In the genomic region with DNA sequence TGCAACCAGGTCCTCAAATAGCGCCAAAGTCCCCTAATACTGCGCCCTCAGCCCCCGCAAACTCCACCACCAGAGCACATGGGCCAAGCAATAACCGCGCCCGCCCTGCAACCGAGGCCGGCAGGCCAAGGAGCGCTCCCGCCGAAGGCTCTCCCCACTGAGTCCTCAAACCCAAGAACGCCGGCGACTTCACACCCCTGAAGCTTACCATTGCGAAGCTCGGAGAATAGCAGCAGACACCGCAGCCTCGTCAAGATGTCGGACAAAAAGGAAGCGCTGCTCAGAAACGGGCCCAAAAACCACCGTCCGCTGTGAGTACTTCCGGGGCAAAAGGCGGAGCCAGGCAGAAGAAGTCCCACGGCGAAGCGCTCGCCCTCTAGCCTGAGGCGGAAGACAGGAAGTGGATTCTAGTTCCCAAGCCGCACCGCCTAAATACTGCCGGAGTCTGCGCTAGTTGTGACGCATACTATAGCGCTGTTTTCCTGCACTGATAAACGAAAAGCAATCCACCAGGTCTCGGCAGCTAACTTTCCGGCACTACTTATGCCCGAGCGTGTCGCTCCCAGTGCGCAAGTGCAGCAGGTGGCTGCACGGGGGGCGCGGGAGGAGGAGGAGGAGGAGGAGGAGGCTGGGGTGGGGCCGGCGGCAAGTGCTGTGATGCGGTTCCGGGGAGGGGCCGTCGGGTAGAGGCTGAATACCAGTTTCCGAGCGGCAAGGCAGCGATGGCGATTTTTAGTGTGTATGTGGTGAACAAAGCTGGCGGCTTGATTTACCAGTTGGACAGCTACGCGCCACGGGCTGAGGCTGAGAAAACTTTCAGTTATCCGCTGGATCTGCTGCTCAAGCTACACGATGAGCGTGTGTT, we compare ENCODE assay signal across 8 cellular contexts. TPM values are rescaled to one million over a fixed set of nuclear protein-coding genes. Genes with fewer than 3 reads are reported as not detected.
A peak's percentile ranks its signal among the peaks of the same experiment; 100 is the strongest.
DNase-seq lines count a peak whose midpoint lies in the region; ATAC-seq and TF ChIP-seq lines count a peak whose summit lies in the region.

Gene RPS25, minus strand, starts transcription at position 270 of the 865 bp plus-strand sequence. Its CDS starts 59 bp downstream, at position 211.
Gene TRAPPC4, plus strand, starts transcription at position 693 of the 865 bp plus-strand sequence. Its CDS starts 30 bp downstream, at position 723.

- 0% methylated on average over 58 to 62 of the region's 63 CpGs for WGBS in tibial nerve, 2 donors

- H3K79me2 ChIP-seq in parathyroid adenoma: peaks cover 3% of the 10 kb centered on the region

- H3K4me1 Mint-ChIP-seq in activated naive CD8-positive, alpha-beta T cell treated with anti-CD3 and anti-CD28 coated beads, Interleukin-2, amount 50 U/mL, for 24 hours: peaks cover 70% of the 10 kb centered on the region

- no peaks in the 10 kb centered on the region for H3K27me3 Mint-ChIP-seq in activated naive CD8-positive, alpha-beta T cell treated with anti-CD3 and anti-CD28 coated beads, Interleukin-2, amount 50 U/mL, for 24 hours

- TF ChIP-seq EP300 in tibial nerve (IDR thresholded peaks at IDR 0.05): peak; percentile 79 to 95

- H2AFZ ChIP-seq in parathyroid adenoma: peak within 1 kb of the TSS; percentile 94

- H3K27ac ChIP-seq in cardiac muscle cell: peak within 1 kb of the TSS; percentile 91
- peak within 1 kb of the TSS; percentile 90 for H3K27ac ChIP-seq in parathyroid adenoma
- H3K27ac ChIP-seq in tibial nerve: peak within 1 kb of the TSS; percentile 85 to 97 (median 94)

- H3K27me3 ChIP-seq in cardiac muscle cell (no peaks in the 10 kb centered on the region), parathyroid adenoma (ENCODE audit: control insufficient read depth, insufficient read depth, low read length) (no peaks in the 10 kb centered on the region), tibial nerve (no peaks in the 10 kb centered on the region)

- DNase-seq in GM12865 (ENCODE audit: low read depth) (peak; percentile 97), NCI-H1417 treated with DMSO at 0.1 percent for 48 hours (lab: John Stamatoyannopoulos, UW) (peak; percentile 93), SW480 (ENCODE audit: low spot score) (peak; percentile 98), cardiac muscle cell (ENCODE audit: low read depth in 1 of 2, low spot score in 1 of 2) (peak; percentile 96 to 97), tibial nerve (ENCODE audit: low spot score in 2 of 2) (peak; percentile 90 to 92)
- peak; percentile 94 for DNase-seq in activated naive CD8-positive, alpha-beta T cell treated with anti-CD3 and anti-CD28 coated beads, Interleukin-2, amount 50 U/mL, for 24 hours

- H3K36me3 ChIP-seq in cardiac muscle cell (peaks cover 44% of the 10 kb centered on the region), parathyroid adenoma (ENCODE audit: control insufficient read depth, insufficient read depth, low read length) (no peaks in the 10 kb centered on the region), tibial nerve (peaks cover 5 to 61% (median 38%) of the 10 kb centered on the region in 3 donors)

- peaks cover 75% of the 10 kb centered on the region for H3K36me3 Mint-ChIP-seq in activated naive CD8-positive, alpha-beta T cell treated with anti-CD3 and anti-CD28 coated beads, Interleukin-2, amount 50 U/mL, for 24 hours (ENCODE audit: low read depth)

- H3K4me2 ChIP-seq in parathyroid adenoma (ENCODE audit: low read length): peak within 1 kb of the TSS; percentile 75

- peak; percentile 82 for ATAC-seq in HG02763 (IDR thresholded peaks at IDR 0.05; ENCODE audit: unreplicated experiment)
- peak; percentile 91 for ATAC-seq in activated naive CD8-positive, alpha-beta T cell treated with anti-CD3 and anti-CD28 coated beads, Interleukin-2, amount 50 U/mL, for 24 hours

- peak within 1 kb of the TSS; percentile 99 for H3K4me3 Mint-ChIP-seq in activated naive CD8-positive, alpha-beta T cell treated with anti-CD3 and anti-CD28 coated beads, Interleukin-2, amount 50 U/mL, for 24 hours

- H3K4me1 ChIP-seq in cardiac muscle cell (ENCODE audit: low read depth) (peaks cover 8% of the 10 kb centered on the region), parathyroid adenoma (peaks cover 3% of the 10 kb centered on the region), tibial nerve (peaks cover 0 to 54% (median 29%) of the 10 kb centered on the region in 4 donors)

- H3K9ac ChIP-seq in parathyroid adenoma: peak within 1 kb of the TSS; percentile 76

- H3K9me3 ChIP-seq in cardiac muscle cell (ENCODE audit: low read depth) (no peaks in the 10 kb centered on the region), parathyroid adenoma (ENCODE audit: control insufficient read depth, low read length) (no peaks in the 10 kb centered on the region), tibial nerve (no peaks in the 10 kb centered on the region)

- peak; percentile 31 to 64 for TF ChIP-seq POLR2A in tibial nerve (IDR thresholded peaks at IDR 0.05)

- H3K9me3 Mint-ChIP-seq in activated naive CD8-positive, alpha-beta T cell treated with anti-CD3 and anti-CD28 coated beads, Interleukin-2, amount 50 U/mL, for 24 hours: no peaks in the 10 kb centered on the region

- peak within 1 kb of the TSS; percentile 99 for H3K27ac Mint-ChIP-seq in activated naive CD8-positive, alpha-beta T cell treated with anti-CD3 and anti-CD28 coated beads, Interleukin-2, amount 50 U/mL, for 24 hours

- TF ChIP-seq CTCF in GM12865 (IDR thresholded peaks at IDR 0.05; ENCODE audit: insufficient read depth, low read depth, low read length, missing control alignments) (no peak), cardiac muscle cell (IDR thresholded peaks at IDR 0.05; ENCODE audit: low read depth, low read length) (no peak), parathyroid adenoma (IDR thresholded peaks at IDR 0.05) (no peak), tibial nerve (IDR thresholded peaks at IDR 0.05) (peak in 2 of 5 experiments; percentile 20 to 49)

- H3K4me3 ChIP-seq in GM12865 (ENCODE audit: low read depth, low read length): peak within 1 kb of the TSS; percentile 94
- peak within 1 kb of the TSS; percentile 72 for H3K4me3 ChIP-seq in cardiac muscle cell
- peak within 1 kb of the TSS; percentile 90 for H3K4me3 ChIP-seq in parathyroid adenoma (ENCODE audit: low read depth, low read length)
- peak within 1 kb of the TSS; percentile 76 to 100 (median 94) for H3K4me3 ChIP-seq in tibial nerve

RNA-seq across cellular contexts. Expression of gene RPS25, which starts in this region (rescaled TPM):
- 837 and 1,038 TPM in 2 replicates for total RNA-seq in cardiac muscle cell
- 1,114 and 1,223 TPM in 2 replicates for polyA plus RNA-seq in cardiac muscle cell
- total RNA-seq in tibial nerve: 1,000 to 10,000 TPM; 1,034 to 1,871 (median 1,524) TPM

RNA-seq across cellular contexts. Expression of gene TRAPPC4, which starts in this region (rescaled TPM):
- total RNA-seq in cardiac muscle cell (56.1 and 64.8 TPM in 2 replicates), tibial nerve (10 to 100 TPM; 64.7 to 92.0 (median 81.8) TPM)
- 130 and 166 TPM in 2 replicates for polyA plus RNA-seq in cardiac muscle cell

Comparison
In these comparisons a context has a peak if more than half of its experiments do, and no peak if none do; other contexts are left out.
1. Peak in every context shown above with its lines: DNase-seq, ATAC-seq, H3K4me3 ChIP-seq and H3K27ac ChIP-seq.